In the genomic region with DNA sequence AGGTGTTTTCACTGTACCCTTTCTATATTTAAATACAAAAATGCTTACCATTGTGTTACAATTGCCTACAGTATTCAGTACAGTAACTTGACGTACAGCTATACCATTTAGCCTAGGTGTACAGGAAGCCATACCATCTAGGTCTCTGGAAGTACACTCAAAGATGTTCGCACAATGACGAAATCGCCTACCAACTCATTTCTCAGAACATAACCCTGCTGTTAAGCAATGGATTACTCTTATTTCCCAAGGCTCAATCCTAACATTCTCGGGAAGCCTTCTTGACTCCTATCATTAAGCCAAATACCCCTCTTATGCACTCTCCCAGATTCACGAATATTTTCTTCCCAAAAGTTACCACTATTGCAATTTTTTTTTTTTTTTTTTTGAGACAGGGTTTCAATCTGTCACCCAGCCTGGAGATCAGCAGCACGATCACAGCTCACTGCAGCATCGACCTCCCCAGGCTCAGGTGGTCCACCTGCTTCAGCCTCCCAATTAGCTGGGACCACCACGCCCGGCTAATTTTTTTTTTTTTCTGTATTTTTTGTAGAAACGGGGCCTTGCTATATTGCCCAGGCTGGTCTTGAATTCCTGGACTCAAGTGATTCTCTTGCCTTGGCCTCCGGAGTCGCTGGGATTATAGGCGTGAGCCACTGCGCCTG, we compare ENCODE assay signal across 1 cellular context.
TF ChIP-seq lines count a peak whose summit lies in the region.

No MANE protein-coding gene starts in this region.

TF ChIP-seq in GM23338, 12 proteins besides CTCF, POLR2A, EP300 and RAD21 (continued from another document):
- TF ChIP-seq, protein P1, sequence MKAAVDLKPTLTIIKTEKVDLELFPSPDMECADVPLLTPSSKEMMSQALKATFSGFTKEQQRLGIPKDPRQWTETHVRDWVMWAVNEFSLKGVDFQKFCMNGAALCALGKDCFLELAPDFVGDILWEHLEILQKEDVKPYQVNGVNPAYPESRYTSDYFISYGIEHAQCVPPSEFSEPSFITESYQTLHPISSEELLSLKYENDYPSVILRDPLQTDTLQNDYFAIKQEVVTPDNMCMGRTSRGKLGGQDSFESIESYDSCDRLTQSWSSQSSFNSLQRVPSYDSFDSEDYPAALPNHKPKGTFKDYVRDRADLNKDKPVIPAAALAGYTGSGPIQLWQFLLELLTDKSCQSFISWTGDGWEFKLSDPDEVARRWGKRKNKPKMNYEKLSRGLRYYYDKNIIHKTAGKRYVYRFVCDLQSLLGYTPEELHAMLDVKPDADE (IDR thresholded peaks at IDR 0.05) = no peak
- TF ChIP-seq POLR2AphosphoS5 (IDR thresholded peaks at IDR 0.05; ENCODE audit: low read depth) (no peak), NANOG (IDR thresholded peaks at IDR 0.05; ENCODE audit: borderline replicate concordance) (no peak), EZH2 (IDR thresholded peaks at IDR 0.05; ENCODE audit: low read depth, unreplicated experiment) (no peak), EZH2phosphoT487 (IDR thresholded peaks at IDR 0.05; ENCODE audit: unreplicated experiment) (no peak), JUNB (IDR thresholded peaks at IDR 0.05; ENCODE audit: unreplicated experiment) (no peak), REST (IDR thresholded peaks at IDR 0.05; ENCODE audit: unreplicated experiment) (no peak), ZNF114 (CRISPR knock-in tag; IDR thresholded peaks at IDR 0.05) (no peak), CREB1 (CRISPR knock-in tag; IDR thresholded peaks at IDR 0.05; ENCODE audit: low read depth) (no peak), STAT1 (IDR thresholded peaks at IDR 0.05; ENCODE audit: unreplicated experiment) (no peak)
- TF ChIP-seq, protein P2, sequence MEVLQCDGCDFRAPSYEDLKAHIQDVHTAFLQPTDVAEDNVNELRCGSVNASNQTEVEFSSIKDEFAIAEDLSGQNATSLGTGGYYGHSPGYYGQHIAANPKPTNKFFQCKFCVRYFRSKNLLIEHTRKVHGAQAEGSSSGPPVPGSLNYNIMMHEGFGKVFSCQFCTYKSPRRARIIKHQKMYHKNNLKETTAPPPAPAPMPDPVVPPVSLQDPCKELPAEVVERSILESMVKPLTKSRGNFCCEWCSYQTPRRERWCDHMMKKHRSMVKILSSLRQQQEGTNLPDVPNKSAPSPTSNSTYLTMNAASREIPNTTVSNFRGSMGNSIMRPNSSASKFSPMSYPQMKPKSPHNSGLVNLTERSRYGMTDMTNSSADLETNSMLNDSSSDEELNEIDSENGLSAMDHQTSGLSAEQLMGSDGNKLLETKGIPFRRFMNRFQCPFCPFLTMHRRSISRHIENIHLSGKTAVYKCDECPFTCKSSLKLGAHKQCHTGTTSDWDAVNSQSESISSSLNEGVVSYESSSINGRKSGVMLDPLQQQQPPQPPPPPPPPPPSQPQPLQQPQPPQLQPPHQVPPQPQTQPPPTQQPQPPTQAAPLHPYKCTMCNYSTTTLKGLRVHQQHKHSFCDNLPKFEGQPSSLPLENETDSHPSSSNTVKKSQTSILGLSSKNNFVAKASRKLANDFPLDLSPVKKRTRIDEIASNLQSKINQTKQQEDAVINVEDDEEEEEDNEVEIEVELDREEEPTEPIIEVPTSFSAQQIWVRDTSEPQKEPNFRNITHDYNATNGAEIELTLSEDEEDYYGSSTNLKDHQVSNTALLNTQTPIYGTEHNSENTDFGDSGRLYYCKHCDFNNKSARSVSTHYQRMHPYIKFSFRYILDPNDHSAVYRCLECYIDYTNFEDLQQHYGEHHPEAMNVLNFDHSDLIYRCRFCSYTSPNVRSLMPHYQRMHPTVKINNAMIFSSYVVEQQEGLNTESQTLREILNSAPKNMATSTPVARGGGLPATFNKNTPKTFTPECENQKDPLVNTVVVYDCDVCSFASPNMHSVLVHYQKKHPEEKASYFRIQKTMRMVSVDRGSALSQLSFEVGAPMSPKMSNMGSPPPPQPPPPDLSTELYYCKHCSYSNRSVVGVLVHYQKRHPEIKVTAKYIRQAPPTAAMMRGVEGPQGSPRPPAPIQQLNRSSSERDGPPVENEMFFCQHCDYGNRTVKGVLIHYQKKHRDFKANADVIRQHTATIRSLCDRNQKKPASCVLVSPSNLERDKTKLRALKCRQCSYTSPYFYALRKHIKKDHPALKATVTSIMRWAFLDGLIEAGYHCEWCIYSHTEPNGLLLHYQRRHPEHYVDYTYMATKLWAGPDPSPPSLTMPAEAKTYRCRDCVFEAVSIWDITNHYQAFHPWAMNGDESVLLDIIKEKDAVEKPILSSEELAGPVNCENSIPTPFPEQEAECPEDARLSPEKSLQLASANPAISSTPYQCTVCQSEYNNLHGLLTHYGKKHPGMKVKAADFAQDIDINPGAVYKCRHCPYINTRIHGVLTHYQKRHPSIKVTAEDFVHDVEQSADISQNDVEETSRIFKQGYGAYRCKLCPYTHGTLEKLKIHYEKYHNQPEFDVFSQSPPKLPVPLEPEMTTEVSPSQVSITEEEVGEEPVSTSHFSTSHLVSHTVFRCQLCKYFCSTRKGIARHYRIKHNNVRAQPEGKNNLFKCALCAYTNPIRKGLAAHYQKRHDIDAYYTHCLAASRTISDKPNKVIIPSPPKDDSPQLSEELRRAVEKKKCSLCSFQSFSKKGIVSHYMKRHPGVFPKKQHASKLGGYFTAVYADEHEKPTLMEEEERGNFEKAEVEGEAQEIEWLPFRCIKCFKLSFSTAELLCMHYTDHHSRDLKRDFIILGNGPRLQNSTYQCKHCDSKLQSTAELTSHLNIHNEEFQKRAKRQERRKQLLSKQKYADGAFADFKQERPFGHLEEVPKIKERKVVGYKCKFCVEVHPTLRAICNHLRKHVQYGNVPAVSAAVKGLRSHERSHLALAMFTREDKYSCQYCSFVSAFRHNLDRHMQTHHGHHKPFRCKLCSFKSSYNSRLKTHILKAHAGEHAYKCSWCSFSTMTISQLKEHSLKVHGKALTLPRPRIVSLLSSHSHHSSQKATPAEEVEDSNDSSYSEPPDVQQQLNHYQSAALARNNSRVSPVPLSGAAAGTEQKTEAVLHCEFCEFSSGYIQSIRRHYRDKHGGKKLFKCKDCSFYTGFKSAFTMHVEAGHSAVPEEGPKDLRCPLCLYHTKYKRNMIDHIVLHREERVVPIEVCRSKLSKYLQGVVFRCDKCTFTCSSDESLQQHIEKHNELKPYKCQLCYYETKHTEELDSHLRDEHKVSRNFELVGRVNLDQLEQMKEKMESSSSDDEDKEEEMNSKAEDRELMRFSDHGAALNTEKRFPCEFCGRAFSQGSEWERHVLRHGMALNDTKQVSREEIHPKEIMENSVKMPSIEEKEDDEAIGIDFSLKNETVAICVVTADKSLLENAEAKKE (CRISPR knock-in tag; IDR thresholded peaks at IDR 0.05) = no peak
